20 cellular contexts compared by ENCODE assay signal in genomic region chr10:77855404-77856155, GRCh38.
A peak's percentile ranks its signal among the peaks of the same experiment; 100 is the strongest.
DNase-seq lines count a peak whose midpoint lies in the region; ATAC-seq, FAIRE-seq and TF ChIP-seq lines count a peak whose summit lies in the region.
"Had no signal": no experiment of that assay in that cellular context is flagged by ENCODE, and none has a peak within 500 bp of the region (broad histone marks: within the 10 kb centered on the region; RNA-seq: fewer than 3 reads in every experiment).

No MANE protein-coding gene starts in this region.

- no peaks in the 10 kb centered on the region for H3K9me3 Mint-ChIP-seq in naive thymus-derived CD8-positive, alpha-beta T cell
- H3K9me3 Mint-ChIP-seq: HFFc6 had no signal

- H3K4me3 ChIP-seq in HepG2 (replicated peaks in 1 of 3; ENCODE audit: insufficient read depth in 1 of 3, low read depth in 2 of 3, low read length in 3 of 3): no peak overlapping the region
- no peak overlapping the region for H3K4me3 ChIP-seq in right lobe of liver
- H3K4me3 ChIP-seq in trophoblast cell (ENCODE audit: low read depth, low read length): no peak overlapping the region
- H3K4me3 ChIP-seq: Peyer's patch had no signal

- intact Hi-C loops in HepG2 (cut with micrococcal nuclease; ENCODE audit: unreplicated experiment): no loop called here
- intact Hi-C loops in right lobe of liver (cut with DNase I): no loop called here

- H3K79me2 ChIP-seq in HepG2 (ENCODE audit: insufficient read depth, low read length) (no peaks in the 10 kb centered on the region), trophoblast cell (ENCODE audit: control insufficient read depth, insufficient read depth, low read length, poor library complexity) (peaks cover 11% of the 10 kb centered on the region)

- BruUV-seq in HepG2 (replicated peaks; lab: Mats Ljungman, UMichigan): no TSS peak

- peak overlapping the region; percentile 30 for H3K27ac ChIP-seq in HepG2 (ENCODE audit: extremely low read length, insufficient read depth, low read length)
- no peak overlapping the region for H3K27ac ChIP-seq in right lobe of liver
- peak overlapping the region; percentile 29 for H3K27ac ChIP-seq in epithelial cell of prostate
- H3K27ac ChIP-seq in trophoblast cell (ENCODE audit: low read depth, low read length): peak overlapping the region; percentile 58
- H3K27ac ChIP-seq: KMS-11, Peyer's patch had no signal

- H2AK5ac ChIP-seq in trophoblast cell (ENCODE audit: low read length): no peak overlapping the region

- H3K36me3 Mint-ChIP-seq in naive thymus-derived CD8-positive, alpha-beta T cell: no peaks in the 10 kb centered on the region

- H4K91ac ChIP-seq in trophoblast cell (ENCODE audit: low read depth, low read length): peak overlapping the region; percentile 71

- no peak overlapping the region for H2BK12ac ChIP-seq in trophoblast cell (ENCODE audit: low read length)

- FAIRE-seq in HepG2 (lab: Jason Lieb, UNC): no peak
- FAIRE-seq: GM18507 had no signal

- H3K36me3 ChIP-seq in HepG2 (replicated peaks in 1 of 2; ENCODE audit: control insufficient read depth in 1 of 2, insufficient read depth in 2 of 2, low read length in 2 of 2): peaks cover 22 to 46% of the 10 kb centered on the region in 2 experiments
- peaks cover 0 to 5% (median 0%) of the 10 kb centered on the region in 4 donors for H3K36me3 ChIP-seq in right lobe of liver
- peaks cover 24 to 34% of the 10 kb centered on the region in 2 experiments for H3K36me3 ChIP-seq in trophoblast cell (ENCODE audit: control insufficient read depth in 1 of 2, insufficient read depth in 2 of 2, low read length in 2 of 2)

- H2BK120ac ChIP-seq in trophoblast cell (ENCODE audit: insufficient read depth, low read length, poor library complexity): peak overlapping the region; percentile 4

- ATAC-seq in HepG2: no peak
- ATAC-seq in right lobe of liver: no peak
- ATAC-seq in HG02678 (IDR thresholded peaks at IDR 0.05; ENCODE audit: unreplicated experiment): no peak
- no peak for ATAC-seq in naive thymus-derived CD8-positive, alpha-beta T cell
- no peak for ATAC-seq in HG02973 (IDR thresholded peaks at IDR 0.05; ENCODE audit: unreplicated experiment)

- H3K9ac ChIP-seq in HepG2 (ENCODE audit: insufficient read depth, low read depth, low read length): no peak overlapping the region
- H3K9ac ChIP-seq in trophoblast cell (ENCODE audit: low read length): no peak overlapping the region
- H3K9ac ChIP-seq: KMS-11 had no signal

- no peak for TF ChIP-seq RAD21 in HepG2 (CRISPR knock-in tag; IDR thresholded peaks at IDR 0.05)

- H3K23ac ChIP-seq in trophoblast cell (ENCODE audit: low read length): no peak overlapping the region

- peak overlapping the region; percentile 37 for H4K8ac ChIP-seq in trophoblast cell (ENCODE audit: low read depth, low read length)

- DNase-seq in HepG2 (ENCODE audit: low spot score): no peak
- no peak for DNase-seq in right lobe of liver
- DNase-seq in epithelial cell of prostate (ENCODE audit: low read depth, low spot score): no peak
- DNase-seq in trophoblast cell: peak; percentile 58 to 82
- DNase-seq in stimulated activated CD4-positive, alpha-beta T cell treated with anti-CD3 and anti-CD28 coated beads, Interleukin-12 subunit alpha, Interleukin-12 subunit beta, amount 100 ng/mL, for 4 hours: no peak
- DNase-seq in naive thymus-derived CD8-positive, alpha-beta T cell: no peak
- DNase-seq: C1 segment of cervical spinal cord, DMS53, HFFc6, MM.1S, NCI-H1105, NCI-H187, NCI-H446 treated with DMSO at 0.1 percent for 48 hours, NCI-H82, Peyer's patch, SIG-M5 had no signal

- TF ChIP-seq EP300 in HepG2 (IDR thresholded peaks at IDR 0.05; ENCODE audit: low read depth in 2 of 2, low read length in 2 of 2) (no peak), HepG2 (CRISPR knock-in tag; IDR thresholded peaks at IDR 0.05; ENCODE audit: borderline replicate concordance) (no peak)

- no peak for TF ChIP-seq POLR2A in HepG2 (IDR thresholded peaks at IDR 0.05; ENCODE audit: insufficient read depth in 1 of 2, low read depth in 2 of 2, low read length in 2 of 2)
- no peak for TF ChIP-seq POLR2A in right lobe of liver (IDR thresholded peaks at IDR 0.05)

- no peaks in the 10 kb centered on the region for H3K27me3 ChIP-seq in HepG2 (ENCODE audit: control insufficient read depth in 1 of 2, insufficient read depth in 2 of 2, low read length in 2 of 2)
- H3K27me3 ChIP-seq in right lobe of liver: no peaks in the 10 kb centered on the region
- no peaks in the 10 kb centered on the region for H3K27me3 ChIP-seq in trophoblast cell (ENCODE audit: insufficient read depth, low read length)
- H3K27me3 ChIP-seq: Peyer's patch had no signal

- POLR2A ChIA-PET in HepG2 (lab: Yijun Ruan, JAX): interaction anchor here (0.9 to 1.3 kb wide), 2 partner anchors 34 to 56 kb away, joined by 3 read pairs; no protein-coding TSS in a partner anchor
- POLR2A ChIA-PET in naive thymus-derived CD8-positive, alpha-beta T cell (lab: Charles Lee): no interaction called here

- H3K4me2 ChIP-seq in HepG2 (ENCODE audit: low read depth, low read length) (no peak overlapping the region), trophoblast cell (ENCODE audit: low read length) (no peak overlapping the region)
- H3K4me2 ChIP-seq: KMS-11 had no signal

- H3K4me1 Mint-ChIP-seq in naive thymus-derived CD8-positive, alpha-beta T cell: no peaks in the 10 kb centered on the region

- no peak overlapping the region for H3K27ac Mint-ChIP-seq in naive thymus-derived CD8-positive, alpha-beta T cell
- H3K27ac Mint-ChIP-seq: HFFc6 had no signal

- H3K14ac ChIP-seq in trophoblast cell (ENCODE audit: low read length): no peak overlapping the region

- no peak overlapping the region for H2BK5ac ChIP-seq in trophoblast cell (ENCODE audit: low read depth, low read length, poor library complexity)

- H2AFZ ChIP-seq in HepG2 (ENCODE audit: low read length): no peak overlapping the region
- H2AFZ ChIP-seq in trophoblast cell (ENCODE audit: insufficient read depth, low read length, poor library complexity): no peak overlapping the region

- H4K12ac ChIP-seq in trophoblast cell (ENCODE audit: low read depth, low read length): no peak overlapping the region

- peaks cover 26% of the 10 kb centered on the region for H3K79me1 ChIP-seq in trophoblast cell (ENCODE audit: low read length)

- no peaks in the 10 kb centered on the region for H3K27me3 Mint-ChIP-seq in naive thymus-derived CD8-positive, alpha-beta T cell

- CTCF ChIA-PET in HepG2 (lab: Yijun Ruan, JAX; ENCODE audit: low intra/inter-chr PET ratio, low total read pairs): no interaction called here

- H3K4me1 ChIP-seq in HepG2 (ENCODE audit: insufficient read depth, low read length): peaks cover 59% of the 10 kb centered on the region
- peaks cover 0 to 7% (median 0%) of the 10 kb centered on the region in 4 donors for H3K4me1 ChIP-seq in right lobe of liver
- peaks cover 27 to 39% of the 10 kb centered on the region in 2 experiments for H3K4me1 ChIP-seq in trophoblast cell (ENCODE audit: control insufficient read depth in 1 of 2, insufficient read depth in 2 of 2, low read length in 2 of 2)
- H3K4me1 ChIP-seq: Peyer's patch had no signal

- 89% methylated on average over 5 of the region's 5 CpGs for WGBS in HepG2 (ENCODE audit: low lambda C conversion rate)
- WGBS in right lobe of liver (ENCODE audit: insufficient coverage, low coverage, low lambda C conversion rate, missing lambda C conversion rate): 75% methylated on average over 5 of the region's 5 CpGs
- WGBS in trophoblast cell (ENCODE audit: extremely low coverage, insufficient coverage, insufficient read length): no CpG with 5 or more reads among the region's 5 CpGs

- peak overlapping the region; percentile 8 for H3K18ac ChIP-seq in trophoblast cell (ENCODE audit: low read length)

- H3K9me3 ChIP-seq in HepG2 (ENCODE audit: low read length) (no peaks in the 10 kb centered on the region), right lobe of liver (no peaks in the 10 kb centered on the region), trophoblast cell (ENCODE audit: insufficient read depth, low read depth, low read length) (peaks cover 2% of the 10 kb centered on the region)
- H3K9me3 ChIP-seq: Peyer's patch had no signal

- H3K4me3 Mint-ChIP-seq in naive thymus-derived CD8-positive, alpha-beta T cell: no peak overlapping the region
- H3K4me3 Mint-ChIP-seq: HFFc6 had no signal

- no peak overlapping the region for H3K4ac ChIP-seq in trophoblast cell (ENCODE audit: low read depth, low read length)

- TF ChIP-seq CTCF in HepG2 (CRISPR knock-in tag; IDR thresholded peaks at IDR 0.05) (no peak), right lobe of liver (IDR thresholded peaks at IDR 0.05) (no peak)

- H4K20me1 ChIP-seq in HepG2 (ENCODE audit: insufficient read depth, low read length): no peaks in the 10 kb centered on the region

- in situ Hi-C loops in HepG2 (cut with HindIII; ENCODE audit: extremely low pct_ligation_motif_present, low pct_unique_long_range_greater_than_20kb): no loop called here

TF ChIP-seq in HepG2, 621 proteins besides CTCF, POLR2A, EP300 and RAD21:
- TF ChIP-seq RARG (CRISPR knock-in tag; IDR thresholded peaks at IDR 0.05; ENCODE audit: low read depth) (no peak), PPARG (CRISPR knock-in tag; conservative IDR thresholded peaks at IDR 0.05) (0 out of 2 replicates have a peak, but pooled peaks have one; percentile 19)

Comparison
In these comparisons a context has a peak if more than half of its experiments do, and no peak if none do; other contexts are left out.
1. H3K27ac ChIP-seq: peak in HepG2 (single experiment), epithelial cell of prostate (single experiment) and trophoblast cell (single experiment); none in right lobe of liver (0 of 3).
2. DNase-seq: peak in trophoblast cell (2 of 2); none in HepG2 (single experiment), right lobe of liver (0 of 3), epithelial cell of prostate (single experiment), stimulated activated CD4-positive, alpha-beta T cell treated with anti-CD3 and anti-CD28 coated beads, Interleukin-12 subunit alpha, Interleukin-12 subunit beta, amount 100 ng/mL, for 4 hours (single experiment) and naive thymus-derived CD8-positive, alpha-beta T cell (0 of 10).